Comparison of ENCODE assay signal across 10 cellular contexts in the genomic region with DNA sequence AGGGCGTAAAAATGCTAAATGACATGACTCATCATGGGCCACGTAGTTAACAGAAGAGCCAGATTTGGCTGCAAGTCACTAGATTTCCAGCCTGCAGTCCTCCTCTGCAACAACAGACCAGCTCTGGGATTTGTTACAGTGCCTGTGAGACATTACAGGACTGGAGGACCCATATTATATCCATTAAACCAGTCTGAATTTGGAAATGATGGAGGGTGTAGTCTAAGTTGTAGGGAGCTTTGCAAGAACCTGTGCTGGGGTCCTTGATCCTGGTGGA. TPM values are rescaled to one million over a fixed set of nuclear protein-coding genes. Genes with fewer than 3 reads are reported as not detected.
DNase-seq lines count a peak whose midpoint lies in the region; ATAC-seq, FAIRE-seq and TF ChIP-seq lines count a peak whose summit lies in the region.
"Had no signal": no experiment of that assay in that cellular context is flagged by ENCODE, and none has a peak within 500 bp of the region (broad histone marks: within the 10 kb centered on the region; RNA-seq: fewer than 3 reads in every experiment).

No MANE protein-coding gene starts in this region.

- no peak overlapping the region for H2AFZ ChIP-seq in keratinocyte (ENCODE audit: control insufficient read depth, low read length)

- ATAC-seq in activated CD4-positive, alpha-beta T cell treated with anti-CD3 and anti-CD28 coated beads for 36 hours: no peak
- no peak for ATAC-seq in GM21526 (IDR thresholded peaks at IDR 0.05; ENCODE audit: low FRiP score, unreplicated experiment)

- DNase-seq in activated CD4-positive, alpha-beta T cell treated with anti-CD3 and anti-CD28 coated beads for 36 hours: no peak
- no peak for DNase-seq in activated CD4-positive, alpha-beta T cell treated with anti-CD3 and anti-CD28 coated beads, Interleukin-2, amount 10 ng/mL, durations not matched to agents 7 days and 5 days
- DNase-seq in bronchial epithelial cell (ENCODE audit: low read depth) (peak; percentile 79), keratinocyte (ENCODE audit: low read depth, low spot score) (no peak), tibial nerve (ENCODE audit: low spot score in 2 of 2) (no peak), DMS79 treated with DMSO at 0.1 percent for 48 hours (lab: John Stamatoyannopoulos, UW) (no peak)
- no peak for DNase-seq in CD4-positive, alpha-beta memory T cell
- DNase-seq: activated naive CD4-positive, alpha-beta T cell treated with Interleukin-2 at 50 U/mL for 16 hours had no signal

- H3K4me3 ChIP-seq in bronchial epithelial cell (ENCODE audit: low read depth, low read length) (no peak overlapping the region), keratinocyte (ENCODE audit: control insufficient read depth in 2 of 3, extremely low read depth in 1 of 3, insufficient read depth in 2 of 3, low read depth in 1 of 3, low read length in 3 of 3) (peak overlapping the region in 1 of 3 experiments; percentile 26), tibial nerve (no peak overlapping the region)
- no peak overlapping the region for H3K4me3 ChIP-seq in CD4-positive, alpha-beta memory T cell (ENCODE audit: low read length in 2 of 2)

- no peaks in the 10 kb centered on the region for H3K27me3 Mint-ChIP-seq in activated CD4-positive, alpha-beta T cell treated with anti-CD3 and anti-CD28 coated beads for 36 hours
- no peaks in the 10 kb centered on the region for H3K27me3 Mint-ChIP-seq in activated CD4-positive, alpha-beta T cell treated with anti-CD3 and anti-CD28 coated beads, Interleukin-2, amount 10 ng/mL, durations not matched to agents 7 days and 5 days
- H3K27me3 Mint-ChIP-seq in CD4-positive, alpha-beta memory T cell: no peaks in the 10 kb centered on the region

- no peaks in the 10 kb centered on the region for H4K20me1 ChIP-seq in keratinocyte (ENCODE audit: control insufficient read depth, extremely low read depth, insufficient read depth, low read length)

- H3K36me3 ChIP-seq in bronchial epithelial cell (ENCODE audit: control insufficient read depth, insufficient read depth, low read length) (peaks cover 3% of the 10 kb centered on the region), keratinocyte (ENCODE audit: control insufficient read depth in 2 of 2, extremely low read depth in 1 of 2, insufficient read depth in 2 of 2, low read length in 2 of 2) (peaks cover 3 to 5% of the 10 kb centered on the region in 2 experiments), tibial nerve (peaks cover 0 to 7% (median 0%) of the 10 kb centered on the region in 3 donors)
- no peaks in the 10 kb centered on the region for H3K36me3 ChIP-seq in CD4-positive, alpha-beta memory T cell (ENCODE audit: insufficient read depth, low read length)

- H3K79me2 ChIP-seq in keratinocyte (ENCODE audit: control insufficient read depth, insufficient read depth, low read length): no peaks in the 10 kb centered on the region

- POLR2A ChIA-PET in activated CD4-positive, alpha-beta T cell treated with anti-CD3 and anti-CD28 coated beads for 36 hours (lab: Charles Lee): no interaction called here
- POLR2A ChIA-PET in activated CD4-positive, alpha-beta T cell treated with anti-CD3 and anti-CD28 coated beads, Interleukin-2, amount 10 ng/mL, durations not matched to agents 7 days and 5 days (lab: Charles Lee): interaction anchor here (0.7 to 1.2 kb wide), 2 partner anchors 21 to 25 kb away, joined by 3 to 7 read pairs; a partner anchor contains a TSS
- POLR2A ChIA-PET in CD4-positive, alpha-beta memory T cell (lab: Charles Lee; ENCODE audit: partially characterized antibody): interaction anchor here (0.6 to 2.2 kb wide), 11 partner anchors 9 to 177 kb away, joined by 3 to 15 read pairs (median 4); a partner anchor contains a TSS

- intact Hi-C loops in activated CD4-positive, alpha-beta T cell treated with anti-CD3 and anti-CD28 coated beads for 36 hours (cut with DNase I, micrococcal nuclease): loop anchor here (1.0 to 5.0 kb wide), 5 partner anchors 25 to 119 kb away; a partner anchor contains a TSS
- intact Hi-C loops in CD4-positive, alpha-beta memory T cell (cut with micrococcal nuclease): loop anchor here (1.0 to 2.0 kb wide), 8 partner anchors 11 to 523 kb away; a partner anchor contains a TSS

- dilution Hi-C loops in keratinocyte (cut with MboI; ENCODE audit: extremely low pct_ligation_motif_present, low sequenced_read_pairs): no loop called here

- H3K9me1 ChIP-seq in keratinocyte (ENCODE audit: control insufficient read depth, extremely low read depth, insufficient read depth, low read length): no peaks in the 10 kb centered on the region

- 10 to 22% methylated on average over 2 of the region's 2 CpGs for WGBS in tibial nerve, 2 donors

- FAIRE-seq in bronchial epithelial cell (lab: Jason Lieb, UNC) (no peak), keratinocyte (lab: Jason Lieb, UNC) (peak; percentile 68)
- FAIRE-seq: A204.1 had no signal

- TF ChIP-seq CTCF in bronchial epithelial cell (IDR thresholded peaks at IDR 0.05; ENCODE audit: insufficient read depth, low read length, severe bottlenecking) (no peak), keratinocyte (optimal IDR thresholded peaks at IDR 0.05 in 1 of 3, IDR thresholded peaks at IDR 0.05 in 1 of 3, conservative IDR thresholded peaks at IDR 0.05 in 1 of 3; ENCODE audit: extremely low read depth in 1 of 3, insufficient read depth in 2 of 3, low read length in 3 of 3) (no peak), tibial nerve (IDR thresholded peaks at IDR 0.05) (no peak)

- peaks cover 25% of the 10 kb centered on the region for H3K4me1 Mint-ChIP-seq in activated CD4-positive, alpha-beta T cell treated with anti-CD3 and anti-CD28 coated beads for 36 hours
- H3K4me1 Mint-ChIP-seq in activated CD4-positive, alpha-beta T cell treated with anti-CD3 and anti-CD28 coated beads, Interleukin-2, amount 10 ng/mL, durations not matched to agents 7 days and 5 days: peaks cover 41% of the 10 kb centered on the region
- H3K4me1 Mint-ChIP-seq in CD4-positive, alpha-beta memory T cell: peaks cover 15 to 28% (median 22%) of the 10 kb centered on the region in 4 donors

- peak overlapping the region; percentile 75 for H3K4me2 ChIP-seq in keratinocyte (ENCODE audit: control insufficient read depth, extremely low read depth, insufficient read depth, low read depth, low read length)

- no peaks in the 10 kb centered on the region for H3K27me3 ChIP-seq in bronchial epithelial cell (ENCODE audit: control insufficient read depth, insufficient read depth, low read length)
- no peaks in the 10 kb centered on the region for H3K27me3 ChIP-seq in keratinocyte (ENCODE audit: control insufficient read depth, extremely low read depth, insufficient read depth, low read length)
- H3K27me3 ChIP-seq in tibial nerve: no peaks in the 10 kb centered on the region
- no peaks in the 10 kb centered on the region for H3K27me3 ChIP-seq in CD4-positive, alpha-beta memory T cell (ENCODE audit: insufficient read depth, low read length)

- no peak for TF ChIP-seq POLR2A in tibial nerve (IDR thresholded peaks at IDR 0.05)

- no peaks in the 10 kb centered on the region for H3K9me3 Mint-ChIP-seq in activated CD4-positive, alpha-beta T cell treated with anti-CD3 and anti-CD28 coated beads for 36 hours (ENCODE audit: low read depth)
- H3K9me3 Mint-ChIP-seq in activated CD4-positive, alpha-beta T cell treated with anti-CD3 and anti-CD28 coated beads, Interleukin-2, amount 10 ng/mL, durations not matched to agents 7 days and 5 days: no peaks in the 10 kb centered on the region
- peaks cover 0 to 2% (median 0%) of the 10 kb centered on the region in 8 donors for H3K9me3 Mint-ChIP-seq in CD4-positive, alpha-beta memory T cell

- no peak overlapping the region for H3K4me3 Mint-ChIP-seq in activated CD4-positive, alpha-beta T cell treated with anti-CD3 and anti-CD28 coated beads for 36 hours
- H3K4me3 Mint-ChIP-seq in activated CD4-positive, alpha-beta T cell treated with anti-CD3 and anti-CD28 coated beads, Interleukin-2, amount 10 ng/mL, durations not matched to agents 7 days and 5 days: no peak overlapping the region
- no peak overlapping the region for H3K4me3 Mint-ChIP-seq in CD4-positive, alpha-beta memory T cell

- H3K9me3 ChIP-seq in keratinocyte (ENCODE audit: control insufficient read depth, low read depth, low read length) (no peaks in the 10 kb centered on the region), tibial nerve (no peaks in the 10 kb centered on the region)
- no peaks in the 10 kb centered on the region for H3K9me3 ChIP-seq in CD4-positive, alpha-beta memory T cell (ENCODE audit: control insufficient read depth in 1 of 2, low read length in 2 of 2)

- CTCF ChIA-PET in activated CD4-positive, alpha-beta T cell treated with anti-CD3 and anti-CD28 coated beads for 36 hours (lab: Charles Lee): interaction anchor here (0.7 to 4.8 kb wide), 12 partner anchors 11 to 158 kb away, joined by 3 to 58 read pairs (median 4); a partner anchor contains a TSS
- CTCF ChIA-PET in activated CD4-positive, alpha-beta T cell treated with anti-CD3 and anti-CD28 coated beads, Interleukin-2, amount 10 ng/mL, durations not matched to agents 7 days and 5 days (lab: Charles Lee): interaction anchor here (0.8 to 4.5 kb wide), 15 partner anchors 11 to 168 kb away, joined by 3 to 26 read pairs (median 5); a partner anchor contains a TSS
- CTCF ChIA-PET in CD4-positive, alpha-beta memory T cell (lab: Charles Lee; ENCODE audit: partially characterized antibody): interaction anchor here (0.7 to 5.7 kb wide), 16 partner anchors 11 to 570 kb away, joined by 3 to 166 read pairs (median 4); a partner anchor contains a TSS

- H3K4me1 ChIP-seq in keratinocyte (ENCODE audit: control insufficient read depth, extremely low read depth, insufficient read depth, low read length): peaks cover 44% of the 10 kb centered on the region
- H3K4me1 ChIP-seq in tibial nerve: peaks cover 0 to 26% (median 18%) of the 10 kb centered on the region in 4 donors
- peaks cover 15% of the 10 kb centered on the region for H3K4me1 ChIP-seq in CD4-positive, alpha-beta memory T cell (ENCODE audit: insufficient read depth, low read length)

- H3K27ac ChIP-seq in keratinocyte (ENCODE audit: control insufficient read depth, insufficient read depth, low read length) (peak overlapping the region; percentile 97), tibial nerve (peak overlapping the region in 3 of 4 donors; percentile 43 to 66 (median 58))
- H3K27ac ChIP-seq in CD4-positive, alpha-beta memory T cell (ENCODE audit: low read depth, low read length): no peak overlapping the region

- H3K27ac Mint-ChIP-seq in activated CD4-positive, alpha-beta T cell treated with anti-CD3 and anti-CD28 coated beads for 36 hours: peak overlapping the region; percentile 5
- H3K27ac Mint-ChIP-seq in activated CD4-positive, alpha-beta T cell treated with anti-CD3 and anti-CD28 coated beads, Interleukin-2, amount 10 ng/mL, durations not matched to agents 7 days and 5 days: no peak overlapping the region
- no peak overlapping the region for H3K27ac Mint-ChIP-seq in CD4-positive, alpha-beta memory T cell

- H3K36me3 Mint-ChIP-seq in activated CD4-positive, alpha-beta T cell treated with anti-CD3 and anti-CD28 coated beads for 36 hours (ENCODE audit: low read depth): no peaks in the 10 kb centered on the region
- peaks cover 2% of the 10 kb centered on the region for H3K36me3 Mint-ChIP-seq in activated CD4-positive, alpha-beta T cell treated with anti-CD3 and anti-CD28 coated beads, Interleukin-2, amount 10 ng/mL, durations not matched to agents 7 days and 5 days (ENCODE audit: low read depth)
- H3K36me3 Mint-ChIP-seq in CD4-positive, alpha-beta memory T cell: no peaks in the 10 kb centered on the region

- TF ChIP-seq EP300 in tibial nerve (IDR thresholded peaks at IDR 0.05): no peak

- H3K9ac ChIP-seq in keratinocyte (ENCODE audit: control insufficient read depth, extremely low read depth, insufficient read depth, low read length): peak overlapping the region; percentile 73

RNA-seq across cellular contexts. Expression of a gene that starts 10.8 kb away (rescaled TPM):
- 1 to 10 TPM; 1.5 to 2.0 TPM for total RNA-seq in activated CD4-positive, alpha-beta T cell treated with anti-CD3 and anti-CD28 coated beads for 36 hours
- 1 to 10 TPM; 1.1 to 2.1 TPM for total RNA-seq in activated CD4-positive, alpha-beta T cell treated with anti-CD3 and anti-CD28 coated beads, Interleukin-2, amount 10 ng/mL, durations not matched to agents 7 days and 5 days
- total RNA-seq in bronchial epithelial cell (3.3 and 4.2 TPM in 2 replicates), tibial nerve (1 to 10 TPM in 2 of 4 donors, under 1 TPM in 2; 0.66 to 2.9 (median 1.2) TPM)
- polyA plus RNA-seq in keratinocyte: 2.0 to 2.3 TPM (median 2.2 TPM) in 3 replicates
- polyA plus RNA-seq in keratinocyte (2011; ENCODE audit: low read depth): 1.1 TPM
- polyA plus RNA-seq in keratinocyte (2011; cell fraction: cytosol; rRNA removed): 1.1 and 1.5 TPM in 2 replicates
- 2.6 and 2.8 TPM in 2 replicates for polyA plus RNA-seq in keratinocyte (2011; cell fraction: nucleus; rRNA removed)
- 0.78 and 1.5 TPM in 2 replicates for polyA plus RNA-seq in keratinocyte (2012; ENCODE audit: low replicate concordance)
- polyA minus RNA-seq in keratinocyte: 0.72 to 1.8 TPM (median 1.4 TPM) in 3 replicates
- 0.38 TPM for polyA minus RNA-seq in keratinocyte (2011; cell fraction: cytosol; rRNA and poly(A)+ RNA removed)
- polyA minus RNA-seq in keratinocyte (2011; cell fraction: nucleus; rRNA and poly(A)+ RNA removed): 0.74 and 2.2 TPM in 2 replicates
- under 1 TPM; 0.78 to 0.81 TPM for total RNA-seq in CD4-positive, alpha-beta memory T cell
- not detected for polyA plus RNA-seq in CD4-positive, alpha-beta memory T cell

RNA-seq across cellular contexts. Expression of a gene that starts 25.2 kb away (rescaled TPM):
- total RNA-seq in activated CD4-positive, alpha-beta T cell treated with anti-CD3 and anti-CD28 coated beads for 36 hours: 100 to 1,000 TPM; 181 to 334 TPM
- 100 to 1,000 TPM; 222 to 296 TPM for total RNA-seq in activated CD4-positive, alpha-beta T cell treated with anti-CD3 and anti-CD28 coated beads, Interleukin-2, amount 10 ng/mL, durations not matched to agents 7 days and 5 days
- total RNA-seq in bronchial epithelial cell: 163 and 276 TPM in 2 replicates
- 219 to 310 TPM (median 253 TPM) in 3 replicates for polyA plus RNA-seq in keratinocyte
- 1,067 TPM for polyA plus RNA-seq in keratinocyte (2011; ENCODE audit: low read depth)
- polyA plus RNA-seq in keratinocyte (2011; cell fraction: cytosol; rRNA removed): 127 and 198 TPM in 2 replicates
- 543 and 692 TPM in 2 replicates for polyA plus RNA-seq in keratinocyte (2011; cell fraction: nucleus; rRNA removed)
- 163 and 252 TPM in 2 replicates for polyA plus RNA-seq in keratinocyte (2012; ENCODE audit: low replicate concordance)
- 189 to 616 TPM (median 435 TPM) in 3 replicates for polyA minus RNA-seq in keratinocyte
- polyA minus RNA-seq in keratinocyte (2011; cell fraction: cytosol; rRNA and poly(A)+ RNA removed): 205 TPM
- polyA minus RNA-seq in keratinocyte (2011; cell fraction: nucleus; rRNA and poly(A)+ RNA removed): 533 and 899 TPM in 2 replicates
- total RNA-seq in tibial nerve: 100 to 1,000 TPM; 238 to 358 (median 282) TPM
- total RNA-seq in CD4-positive, alpha-beta memory T cell: 100 to 1,000 TPM; 128 to 132 TPM
- polyA plus RNA-seq in CD4-positive, alpha-beta memory T cell: 100 to 1,000 TPM in 1 of 2 donors, 10 to 100 TPM in 1; 86.1 to 121 TPM
